10 cellular contexts compared by ENCODE assay signal in the genomic region with DNA sequence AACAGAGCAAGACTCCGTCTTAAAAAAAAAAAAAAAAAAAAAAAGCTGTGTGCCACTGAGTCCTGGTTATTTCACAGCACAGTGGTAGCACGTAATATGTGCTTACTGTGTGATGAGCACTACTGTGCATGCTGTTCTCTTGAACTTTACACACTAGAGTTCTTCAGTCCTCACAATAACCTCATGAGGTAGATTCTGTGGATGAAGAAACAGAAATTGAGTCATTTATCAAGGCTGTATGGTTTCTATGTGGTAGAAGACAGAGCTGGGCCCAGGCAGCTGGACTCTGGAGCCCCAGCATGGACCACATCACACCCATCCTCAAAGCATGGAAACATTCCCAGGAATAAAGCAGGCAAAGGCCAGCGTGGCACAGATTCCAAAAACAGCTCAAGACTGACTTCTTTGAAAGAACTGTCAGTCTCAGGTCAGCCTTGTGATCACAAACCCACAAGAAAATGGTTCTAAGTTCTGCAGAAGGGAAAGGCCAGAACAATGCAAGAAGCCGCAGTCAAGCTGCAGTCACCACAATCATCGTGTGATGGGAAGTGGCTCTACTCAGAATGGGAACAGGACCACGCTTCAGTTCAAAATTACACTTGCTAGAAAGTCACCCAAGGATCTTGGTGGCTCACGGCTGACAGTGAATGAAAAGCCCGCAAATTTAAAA. TPM values are rescaled to one million over a fixed set of nuclear protein-coding genes. Genes with fewer than 3 reads are reported as not detected.
DNase-seq lines count a peak whose midpoint lies in the region; ATAC-seq and TF ChIP-seq lines count a peak whose summit lies in the region.
"Had no signal": no experiment of that assay in that cellular context is flagged by ENCODE, and none has a peak within 500 bp of the region (broad histone marks: within the 10 kb centered on the region; RNA-seq: fewer than 3 reads in every experiment).

No MANE protein-coding gene starts in this region.

- no peak overlapping the region for H2BK5ac ChIP-seq in neuronal stem cell (ENCODE audit: low read length)

- ATAC-seq in HG03108 (IDR thresholded peaks at IDR 0.05; ENCODE audit: unreplicated experiment) = no peak

- no peak overlapping the region for H3K23ac ChIP-seq in neuronal stem cell (ENCODE audit: low read depth, low read length, poor library complexity)

- H3K9me2 ChIP-seq in OCI-LY7 (ENCODE audit: insufficient read depth, low read length) = no peaks in the 10 kb centered on the region

- H2AFZ ChIP-seq in OCI-LY7 (ENCODE audit: low read length) = no peak overlapping the region
- H2AFZ ChIP-seq in neuronal stem cell (ENCODE audit: low read length) = no peak overlapping the region

- H3K4me1 ChIP-seq in OCI-LY7 (ENCODE audit: insufficient read depth, low read length, poor library complexity, severe bottlenecking) = peaks cover 33% of the 10 kb centered on the region
- peaks cover 11 to 66% (median 54%) of the 10 kb centered on the region in 5 donors for H3K4me1 ChIP-seq in subcutaneous abdominal adipose tissue (ENCODE audit: control insufficient read depth in 5 of 5, insufficient read depth in 5 of 5, low read length in 5 of 5)
- H3K4me1 ChIP-seq in neuronal stem cell (ENCODE audit: control insufficient read depth in 2 of 2, insufficient read depth in 1 of 2, low read depth in 1 of 2, low read length in 2 of 2) = peaks cover 3 to 13% of the 10 kb centered on the region in 2 donors

- H2BK15ac ChIP-seq in neuronal stem cell (ENCODE audit: low read length) = no peak overlapping the region

- no peak overlapping the region for H3K14ac ChIP-seq in neuronal stem cell (ENCODE audit: low read length)

- no CpG with 5 or more reads among the region's 8 CpGs for WGBS in neuronal stem cell (ENCODE audit: extremely low coverage in 2 of 2, insufficient read length in 2 of 2, insufficient replicate concordance in 1 of 2), 2 donors

- peak in 2 of 3 donors; percentile 9 to 25 for DNase-seq in stimulated activated CD4-positive, alpha-beta T cell treated with anti-CD3 and anti-CD28 coated beads, Interleukin-12 subunit alpha, Interleukin-12 subunit beta, amount 100 ng/mL, for 48 hours (ENCODE audit: low read depth in 2 of 3, low spot score in 1 of 3)
- no peak for DNase-seq in stimulated activated CD4-positive, alpha-beta T cell treated with anti-CD3 and anti-CD28 coated beads, Interleukin-12 subunit alpha, Interleukin-12 subunit beta, amount 100 ng/mL, for 4 hours
- no peak for DNase-seq in OCI-LY7 (ENCODE audit: low spot score)
- peak; percentile 19 for DNase-seq in fibroblast of the aortic adventitia (ENCODE audit: low read depth)
- no peak for DNase-seq in neuronal stem cell (ENCODE audit: low spot score)
- no peak for DNase-seq in iPS-NIHi11 (ENCODE audit: low spot score)
- DNase-seq: activated gamma-delta T cell treated with Interleukin-2 at 50 U/mL for 16 hours had no signal

- H3K4ac ChIP-seq in neuronal stem cell (ENCODE audit: low read length) = no peak overlapping the region

- TF ChIP-seq CTCF in OCI-LY7 (conservative IDR thresholded peaks at IDR 0.05; ENCODE audit: low read length) = no peak
- no peak for TF ChIP-seq CTCF in fibroblast of the aortic adventitia (IDR thresholded peaks at IDR 0.05; ENCODE audit: insufficient read depth, low read length)

- H3K79me1 ChIP-seq in neuronal stem cell (ENCODE audit: low read depth, low read length) = peaks cover 5% of the 10 kb centered on the region

- H3K27ac ChIP-seq in OCI-LY7 (ENCODE audit: low read depth, low read length, poor library complexity, severe bottlenecking) (no peak overlapping the region), subcutaneous abdominal adipose tissue (ENCODE audit: low read depth, low read length) (peak overlapping the region; percentile 10), neuronal stem cell (replicated peaks; ENCODE audit: low read length) (no peak overlapping the region)
- H3K27ac ChIP-seq: C4-2B had no signal

- H2BK12ac ChIP-seq in neuronal stem cell (ENCODE audit: low read length) = no peak overlapping the region

- H3K4me3 ChIP-seq in OCI-LY7 (ENCODE audit: low read depth, low read length, poor library complexity, severe bottlenecking) = no peak overlapping the region
- H3K4me3 ChIP-seq in fibroblast of the aortic adventitia (ENCODE audit: low read depth, low read length) = no peak overlapping the region
- H3K4me3 ChIP-seq in subcutaneous abdominal adipose tissue (ENCODE audit: low read depth in 1 of 5, low read length in 5 of 5) = no peak overlapping the region
- H3K4me3 ChIP-seq in neuronal stem cell (ENCODE audit: low read length in 2 of 2) = no peak overlapping the region

- no peak overlapping the region for H2AK5ac ChIP-seq in neuronal stem cell (ENCODE audit: low read depth, low read length)

- no peak overlapping the region for H3K9ac ChIP-seq in subcutaneous abdominal adipose tissue (ENCODE audit: low read length in 5 of 5)
- H3K9ac ChIP-seq in neuronal stem cell (ENCODE audit: low read depth, low read length, poor library complexity) = no peak overlapping the region

- H4K20me1 ChIP-seq in OCI-LY7 (ENCODE audit: insufficient read depth, low read length) = peaks cover 42% of the 10 kb centered on the region

- H4K8ac ChIP-seq in neuronal stem cell (ENCODE audit: low read depth, low read length) = no peak overlapping the region

- no peak overlapping the region for H3K4me2 ChIP-seq in OCI-LY7 (ENCODE audit: low read length)
- H3K4me2 ChIP-seq in neuronal stem cell (ENCODE audit: insufficient read depth, low read length, poor library complexity, severe bottlenecking) = no peak overlapping the region

- no peak overlapping the region for H2BK120ac ChIP-seq in neuronal stem cell (ENCODE audit: low read depth, low read length)

- intact Hi-C loops in OCI-LY7 (cut with micrococcal nuclease; ENCODE audit: unreplicated experiment) = no loop called here

- H3K27me3 ChIP-seq in subcutaneous abdominal adipose tissue (ENCODE audit: control insufficient read depth in 5 of 5, insufficient read depth in 4 of 5, low read length in 5 of 5) = no peaks in the 10 kb centered on the region
- no peaks in the 10 kb centered on the region for H3K27me3 ChIP-seq in neuronal stem cell (ENCODE audit: control insufficient read depth in 3 of 3, insufficient read depth in 3 of 3, low read depth in 1 of 3, low read length in 3 of 3)

- H3K9me3 ChIP-seq in OCI-LY7 (ENCODE audit: low read length) (peaks cover 4% of the 10 kb centered on the region; the same call in 1 of the 2 replicates), subcutaneous abdominal adipose tissue (ENCODE audit: control insufficient read depth in 5 of 5, low read length in 5 of 5) (no peaks in the 10 kb centered on the region), neuronal stem cell (replicated peaks in 1 of 2; ENCODE audit: control insufficient read depth in 2 of 2, insufficient read depth in 1 of 2, low read depth in 1 of 2, low read length in 2 of 2) (no peaks in the 10 kb centered on the region)

- peaks cover 74% of the 10 kb centered on the region for H3K36me3 ChIP-seq in OCI-LY7 (ENCODE audit: insufficient read depth, low read length)
- peaks cover 0 to 3% (median 0%) of the 10 kb centered on the region in 5 donors for H3K36me3 ChIP-seq in subcutaneous abdominal adipose tissue (ENCODE audit: control insufficient read depth in 5 of 5, insufficient read depth in 5 of 5, low read length in 5 of 5)
- H3K36me3 ChIP-seq in neuronal stem cell (replicated peaks in 1 of 2; ENCODE audit: control insufficient read depth in 2 of 2, insufficient read depth in 2 of 2, low read length in 2 of 2) = peaks cover under 1 to 3% of the 10 kb centered on the region in 2 donors

- H4K91ac ChIP-seq in neuronal stem cell (ENCODE audit: low read depth, low read length, poor library complexity) = no peak overlapping the region

- POLR2A ChIA-PET in OCI-LY7 (lab: Charles Lee) = interaction anchor here (0.6 to 0.8 kb wide), 4 partner anchors 17 to 1505 kb away, joined by 3 to 4 read pairs (median 3); a partner anchor contains a TSS

- TSS peak; percentile 35 for BruUV-seq in OCI-LY7 (replicated peaks; lab: Mats Ljungman, UMichigan)

- CTCF ChIA-PET in OCI-LY7 (lab: Charles Lee; ENCODE audit: unreplicated experiment) = no interaction called here

- H3K79me2 ChIP-seq in OCI-LY7 (ENCODE audit: insufficient read depth, low read depth, low read length) = peaks cover 100% of the 10 kb centered on the region

- H3K18ac ChIP-seq in neuronal stem cell (ENCODE audit: low read length) = no peak overlapping the region

RNA-seq across cellular contexts. Expression of a gene that starts 49.5 kb away (rescaled TPM):
- total RNA-seq in OCI-LY7 (2014; rRNA removed; shearing (Covaris generic)) = 80.9 and 93.2 TPM in 2 replicates
- total RNA-seq in OCI-LY7 (2022) (175 and 210 TPM in 2 replicates), fibroblast of the aortic adventitia (ENCODE audit: low replicate concordance) (18.8 and 20.5 TPM in 2 replicates)
- 9.6 TPM for polyA plus RNA-seq in neuronal stem cell (2013, experiment 1 of 2)
- 9.0 TPM for polyA plus RNA-seq in neuronal stem cell (2013, experiment 2 of 2)

Comparison
In these comparisons a context has a peak if more than half of its experiments do, and no peak if none do; other contexts are left out.
1. DNase-seq: peak in stimulated activated CD4-positive, alpha-beta T cell treated with anti-CD3 and anti-CD28 coated beads, Interleukin-12 subunit alpha, Interleukin-12 subunit beta, amount 100 ng/mL, for 48 hours (2 of 3) and fibroblast of the aortic adventitia (single experiment); none in stimulated activated CD4-positive, alpha-beta T cell treated with anti-CD3 and anti-CD28 coated beads, Interleukin-12 subunit alpha, Interleukin-12 subunit beta, amount 100 ng/mL, for 4 hours (single experiment), OCI-LY7 (single experiment), neuronal stem cell (single experiment) and iPS-NIHi11 (single experiment).